Comparison of ENCODE assay signal across 2 cellular contexts in genomic region chr2:148615446-148615845, GRCh38.
TF ChIP-seq lines count a peak whose summit lies in the region.

No MANE protein-coding gene starts in this region.

TF ChIP-seq in GM12878, 131 proteins besides CTCF, POLR2A, EP300 and RAD21 (continues in another document):
- TF ChIP-seq BCL11A (IDR thresholded peaks at IDR 0.05; ENCODE audit: low read depth, low read length) (no peak), CEBPZ (IDR thresholded peaks at IDR 0.05; ENCODE audit: low read depth, low read length) (no peak), MTA3 (IDR thresholded peaks at IDR 0.05; ENCODE audit: borderline replicate concordance, low read length) (no peak), HDGF (IDR thresholded peaks at IDR 0.05) (no peak), CBX5 (IDR thresholded peaks at IDR 0.05; ENCODE audit: low read depth) (no peak), SKIL (IDR thresholded peaks at IDR 0.05; ENCODE audit: low read depth, poor library complexity, severe bottlenecking) (no peak), ZSCAN29 (IDR thresholded peaks at IDR 0.05) (no peak), ELK1 (IDR thresholded peaks at IDR 0.05; ENCODE audit: low read depth, low read length) (no peak), BCLAF1 (IDR thresholded peaks at IDR 0.05) (no peak), TAF1 (IDR thresholded peaks at IDR 0.05; ENCODE audit: borderline replicate concordance, low read depth, low read length) (no peak), REST (IDR thresholded peaks at IDR 0.05; ENCODE audit: low read depth, low read length) (no peak)

TF ChIP-seq in HepG2, 621 proteins besides CTCF, POLR2A, EP300 and RAD21:
- no peak for TF ChIP-seq ZNF251 (CRISPR knock-in tag; IDR thresholded peaks at IDR 0.05)
- no peak for TF ChIP-seq FOXK1 (CRISPR knock-in tag; IDR thresholded peaks at IDR 0.05; ENCODE audit: borderline replicate concordance, low read depth)
- TF ChIP-seq MIXL1 (CRISPR knock-in tag; IDR thresholded peaks at IDR 0.05), result no peak
- no peak for TF ChIP-seq HOMEZ (CRISPR knock-in tag; IDR thresholded peaks at IDR 0.05; ENCODE audit: low read depth)
- no peak for TF ChIP-seq ZNF263 (CRISPR knock-in tag; IDR thresholded peaks at IDR 0.05)
- no peak for TF ChIP-seq ZNF562 (CRISPR knock-in tag; IDR thresholded peaks at IDR 0.05; ENCODE audit: borderline replicate concordance)
- TF ChIP-seq IKZF5 (CRISPR knock-in tag; IDR thresholded peaks at IDR 0.05), result no peak
- TF ChIP-seq SKIL (CRISPR knock-in tag; IDR thresholded peaks at IDR 0.05; ENCODE audit: borderline replicate concordance), result no peak
- TF ChIP-seq BCLAF1 (IDR thresholded peaks at IDR 0.05), result no peak
- no peak for TF ChIP-seq NCOA1 (CRISPR knock-in tag; IDR thresholded peaks at IDR 0.05)
- no peak for TF ChIP-seq KDM5A (IDR thresholded peaks at IDR 0.05; ENCODE audit: borderline replicate concordance, low read length)
- no peak for TF ChIP-seq ZBTB37 (CRISPR knock-in tag; IDR thresholded peaks at IDR 0.05)
- TF ChIP-seq ARID5B (CRISPR knock-in tag; IDR thresholded peaks at IDR 0.05), result no peak
- no peak for TF ChIP-seq JDP2 (CRISPR knock-in tag; IDR thresholded peaks at IDR 0.05; ENCODE audit: borderline replicate concordance)
